ENCODE assay signal across 11 cellular contexts in the genomic region with DNA sequence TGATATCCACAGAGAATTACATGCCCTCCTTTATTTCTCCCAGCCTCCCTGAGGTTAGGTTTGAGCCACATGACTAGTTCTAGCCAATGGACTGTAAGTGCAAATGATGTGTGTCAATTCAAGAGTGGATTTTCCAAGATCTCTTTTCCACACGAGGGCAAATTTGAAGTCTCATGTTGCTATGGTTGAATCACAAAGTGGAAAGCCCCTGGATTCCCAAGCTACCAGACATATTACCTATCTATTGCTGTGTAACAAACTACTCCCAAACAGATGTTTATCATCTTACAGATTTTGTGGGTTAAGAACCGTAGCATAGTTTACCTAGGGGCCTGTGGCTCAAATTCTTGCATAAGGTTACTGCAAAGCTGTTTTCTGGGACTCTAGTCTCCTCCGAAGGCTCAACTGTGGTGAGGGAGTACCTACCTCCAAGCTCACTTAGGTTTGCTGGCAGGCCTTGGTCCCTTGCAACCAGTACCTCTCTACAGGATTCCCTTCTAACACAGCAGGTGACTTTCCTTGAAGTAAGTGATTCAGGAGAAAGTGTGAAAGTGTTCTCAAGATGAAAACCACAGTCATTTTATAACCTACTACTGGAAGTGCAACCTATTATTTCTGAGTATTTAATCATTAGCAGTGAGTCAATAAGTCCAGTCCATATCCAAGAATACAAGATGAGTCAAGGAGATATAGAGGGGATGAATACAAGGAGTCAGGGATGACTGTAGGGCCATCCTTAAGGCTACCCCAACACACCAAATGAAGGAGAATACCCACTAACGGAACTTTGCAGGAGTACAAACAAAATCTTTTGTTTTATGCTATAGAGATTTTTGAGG.
DNase-seq lines count a peak whose midpoint lies in the region; ATAC-seq lines count a peak whose summit lies in the region.
"Had no signal": no experiment of that assay in that cellular context is flagged by ENCODE, and none has a peak within 500 bp of the region (broad histone marks: within the 10 kb centered on the region; RNA-seq: fewer than 3 reads in every experiment).

No MANE protein-coding gene starts in this region.

- H3K9me3 ChIP-seq in BLaER1 treated with 17β-estradiol and CSF1 and Interleukin-3, amounts not matched to agents 10 nM and 100 nM (replicated peaks in 1 of 11), result peaks cover 0 to 4% (median 0%) of the 10 kb centered on the region in 11 experiments; a peak in 1 of 22 replicates

- H3K27ac Mint-ChIP-seq in activated naive CD8-positive, alpha-beta T cell treated with anti-CD3 and anti-CD28 coated beads, Interleukin-2, amount 50 U/mL, for 24 hours, result peak overlapping the region; percentile 62
- H3K27ac Mint-ChIP-seq: CD14-positive monocyte, endodermal cell, H9 had no signal

- H3K4me2 ChIP-seq in BLaER1 treated with 17β-estradiol and CSF1 and Interleukin-3, amounts not matched to agents 10 nM and 100 nM, result peak overlapping the region in 6 of 11 experiments; percentile 4 to 74 (median 42); a peak in 5 of 22 replicates

- H3K27me3 Mint-ChIP-seq in activated naive CD8-positive, alpha-beta T cell treated with anti-CD3 and anti-CD28 coated beads, Interleukin-2, amount 50 U/mL, for 24 hours, result no peaks in the 10 kb centered on the region

- no peaks in the 10 kb centered on the region for H3K27me3 ChIP-seq in BLaER1 treated with 17β-estradiol and CSF1 and Interleukin-3, amounts not matched to agents 10 nM and 100 nM

- H3K4me3 Mint-ChIP-seq in activated naive CD8-positive, alpha-beta T cell treated with anti-CD3 and anti-CD28 coated beads, Interleukin-2, amount 50 U/mL, for 24 hours, result no peak overlapping the region
- H3K4me3 Mint-ChIP-seq: CD14-positive monocyte, endodermal cell, H9 had no signal

- peaks cover 50% of the 10 kb centered on the region for H3K4me1 Mint-ChIP-seq in activated naive CD8-positive, alpha-beta T cell treated with anti-CD3 and anti-CD28 coated beads, Interleukin-2, amount 50 U/mL, for 24 hours
- H3K4me1 Mint-ChIP-seq: H9 had no signal

- no peak overlapping the region for H3K4me3 ChIP-seq in BLaER1 treated with 17β-estradiol and CSF1 and Interleukin-3, amounts not matched to agents 10 nM and 100 nM

- peaks cover 8 to 27% (median 19%) of the 10 kb centered on the region in 10 experiments; a peak in 17 of 20 replicates for H3K4me1 ChIP-seq in BLaER1 treated with 17β-estradiol and CSF1 and Interleukin-3, amounts not matched to agents 10 nM and 100 nM

- no peaks in the 10 kb centered on the region for H3K9me3 Mint-ChIP-seq in activated naive CD8-positive, alpha-beta T cell treated with anti-CD3 and anti-CD28 coated beads, Interleukin-2, amount 50 U/mL, for 24 hours
- H3K9me3 Mint-ChIP-seq: endodermal cell, H9 had no signal

- H3K9ac ChIP-seq in BLaER1 treated with 17β-estradiol and CSF1 and Interleukin-3, amounts not matched to agents 10 nM and 100 nM, result no peak overlapping the region

- H3K36me3 ChIP-seq in BLaER1 treated with 17β-estradiol and CSF1 and Interleukin-3, amounts not matched to agents 10 nM and 100 nM, result no peaks in the 10 kb centered on the region

- no peak for DNase-seq in activated naive CD8-positive, alpha-beta T cell treated with anti-CD3 and anti-CD28 coated beads, Interleukin-2, amount 50 U/mL, for 24 hours
- DNase-seq in pons (ENCODE audit: low spot score), result no peak
- no peak for DNase-seq in DMS153 treated with DMSO at 0.1 percent for 48 hours (lab: John Stamatoyannopoulos, UW; ENCODE audit: unreplicated experiment)
- no peak for DNase-seq in NCI-H2171 (lab: John Stamatoyannopoulos, UW)
- DNase-seq: endodermal cell, H9 had no signal

- no peak overlapping the region for H3K27ac ChIP-seq in BLaER1 treated with 17β-estradiol and CSF1 and Interleukin-3, amounts not matched to agents 10 nM and 100 nM

- ATAC-seq in GM18517 (IDR thresholded peaks at IDR 0.05; ENCODE audit: unreplicated experiment), result peak; percentile 5
- ATAC-seq in HG03378 (IDR thresholded peaks at IDR 0.05; ENCODE audit: unreplicated experiment), result peak; percentile 16
- ATAC-seq in activated naive CD8-positive, alpha-beta T cell treated with anti-CD3 and anti-CD28 coated beads, Interleukin-2, amount 50 U/mL, for 24 hours, result peak; percentile 62
- ATAC-seq in GM21381 (IDR thresholded peaks at IDR 0.05; ENCODE audit: unreplicated experiment), result no peak

- H3K36me3 Mint-ChIP-seq in activated naive CD8-positive, alpha-beta T cell treated with anti-CD3 and anti-CD28 coated beads, Interleukin-2, amount 50 U/mL, for 24 hours (ENCODE audit: low read depth), result no peaks in the 10 kb centered on the region
- H3K36me3 Mint-ChIP-seq: CD14-positive monocyte had no signal

- no peaks in the 10 kb centered on the region for H4K20me1 ChIP-seq in BLaER1 treated with 17β-estradiol and CSF1 and Interleukin-3, amounts not matched to agents 10 nM and 100 nM
